ENCODE assay signal across 23 cellular contexts in genomic region chr2:209451209-209451822, GRCh38. TPM values are rescaled to one million over a fixed set of nuclear protein-coding genes. Genes with fewer than 3 reads are reported as not detected.
DNase-seq lines count a peak whose midpoint lies in the region; ATAC-seq and TF ChIP-seq lines count a peak whose summit lies in the region.
"Had no signal": no experiment of that assay in that cellular context is flagged by ENCODE, and none has a peak within 500 bp of the region (broad histone marks: within the 10 kb centered on the region; RNA-seq: fewer than 3 reads in every experiment).

No MANE protein-coding gene starts in this region.

- POLR2A ChIA-PET in WTC11 (lab: Charles Lee), result interaction anchor here (0.5 to 1.3 kb wide), 3 partner anchors 15 to 142 kb away, joined by 3 to 5 read pairs (median 3); partner anchors contain the start of gene MAP2

- TF ChIP-seq CTCF in DOHH2 (IDR thresholded peaks at IDR 0.05; ENCODE audit: low read depth, low read length, poor library complexity, severe bottlenecking) (no peak), WTC11 (IDR thresholded peaks at IDR 0.05) (no peak)

- H3K36me3 Mint-ChIP-seq in WTC11, result no peaks in the 10 kb centered on the region
- H3K36me3 Mint-ChIP-seq: activated CD4-positive, alpha-beta memory T cell treated with anti-CD3 and anti-CD28 coated beads for 36 hours had no signal

- H3K27me3 ChIP-seq in DOHH2 (ENCODE audit: control insufficient read depth, low read length), result no peaks in the 10 kb centered on the region
- H3K27me3 ChIP-seq: ascending aorta, right atrium auricular region had no signal

- no peaks in the 10 kb centered on the region for H3K36me3 ChIP-seq in DOHH2 (ENCODE audit: control insufficient read depth, low read length)
- H3K36me3 ChIP-seq: ascending aorta, right atrium auricular region had no signal

- H4K20me1 ChIP-seq in DOHH2 (ENCODE audit: control insufficient read depth, insufficient read depth, low read depth, low read length), result no peaks in the 10 kb centered on the region

- H3K27me3 Mint-ChIP-seq in WTC11 (ENCODE audit: low read depth), result peaks cover 10% of the 10 kb centered on the region
- H3K27me3 Mint-ChIP-seq: activated CD4-positive, alpha-beta memory T cell treated with anti-CD3 and anti-CD28 coated beads for 36 hours; stimulated activated naive CD8-positive, alpha-beta T cell treated with anti-CD3 and anti-CD28 coated beads, Interleukin-15, amount 100 ng/mL, for 72 hours had no signal

- CTCF ChIA-PET in WTC11 (lab: Charles Lee), result interaction anchor here (0.6 to 2.2 kb wide), 7 partner anchors 12 to 510 kb away, joined by 3 to 28 read pairs (median 3); partner anchors contain the start of gene MAP2

- H3K4me3 Mint-ChIP-seq in WTC11, result no peak overlapping the region
- H3K4me3 Mint-ChIP-seq: activated CD4-positive, alpha-beta memory T cell treated with anti-CD3 and anti-CD28 coated beads for 36 hours; stimulated activated naive CD8-positive, alpha-beta T cell treated with anti-CD3 and anti-CD28 coated beads, Interleukin-15, amount 100 ng/mL, for 72 hours had no signal

- peak overlapping the region; percentile 19 for H3K4me2 ChIP-seq in DOHH2 (ENCODE audit: low read length)

- no peaks in the 10 kb centered on the region for H3K79me2 ChIP-seq in DOHH2 (ENCODE audit: control insufficient read depth, low read length)

- no peaks in the 10 kb centered on the region for H3K9me3 Mint-ChIP-seq in WTC11
- H3K9me3 Mint-ChIP-seq: activated CD4-positive, alpha-beta memory T cell treated with anti-CD3 and anti-CD28 coated beads for 36 hours; stimulated activated naive CD8-positive, alpha-beta T cell treated with anti-CD3 and anti-CD28 coated beads, Interleukin-15, amount 100 ng/mL, for 72 hours had no signal

- peaks cover 18% of the 10 kb centered on the region for H3K4me1 ChIP-seq in DOHH2 (ENCODE audit: control insufficient read depth, low read length)
- H3K4me1 ChIP-seq: right atrium auricular region had no signal

- H3K4me1 Mint-ChIP-seq in WTC11, result peaks cover 25% of the 10 kb centered on the region
- H3K4me1 Mint-ChIP-seq: stimulated activated naive CD8-positive, alpha-beta T cell treated with anti-CD3 and anti-CD28 coated beads, Interleukin-15, amount 100 ng/mL, for 72 hours had no signal

- peak overlapping the region; percentile 80 for H3K27ac Mint-ChIP-seq in WTC11
- H3K27ac Mint-ChIP-seq: activated CD4-positive, alpha-beta memory T cell treated with anti-CD3 and anti-CD28 coated beads for 36 hours; stimulated activated naive CD8-positive, alpha-beta T cell treated with anti-CD3 and anti-CD28 coated beads, Interleukin-15, amount 100 ng/mL, for 72 hours had no signal

- H3F3A ChIP-seq in DOHH2 (ENCODE audit: control insufficient read depth, insufficient read depth), result no peaks in the 10 kb centered on the region

- no peaks in the 10 kb centered on the region for H3K9me2 ChIP-seq in DOHH2 (replicated peaks; ENCODE audit: control insufficient read depth, low read length)

- H3K27ac ChIP-seq in DOHH2 (ENCODE audit: low read depth, low read length), result no peak overlapping the region
- H3K27ac ChIP-seq: ascending aorta, GM23248, HL-60, right atrium auricular region had no signal

- DNase-seq in NCI-H146 treated with DMSO at 0.1 percent for 48 hours (lab: John Stamatoyannopoulos, UW; ENCODE audit: unreplicated experiment), result peak; percentile 12
- DNase-seq in WTC11 (ENCODE audit: low spot score), result peak; percentile 17
- peak; percentile 18 for DNase-seq in middle frontal gyrus (ENCODE audit: extremely low spot score, low spot score)
- DNase-seq in inferior parietal cortex (ENCODE audit: extremely low spot score), result no peak
- DNase-seq in NK-92 (lab: John Stamatoyannopoulos, UW; ENCODE audit: unreplicated experiment), result no peak
- DNase-seq in dedifferentiated amniotic fluid mesenchymal stem cell (ENCODE audit: extremely low spot score), result no peak
- DNase-seq: activated CD4-positive, alpha-beta memory T cell treated with anti-CD3 and anti-CD28 coated beads for 36 hours; activated naive CD4-positive, alpha-beta T cell treated with Interleukin-2 at 50 U/mL for 16 hours; COR-L47; EL; GM23248; hippocampal formation; left colon; NCI-H2081 treated with DMSO at 0.1 percent for 48 hours; nucleus accumbens; Right ventricle myocardium superior; stimulated activated naive CD8-positive, alpha-beta T cell treated with anti-CD3 and anti-CD28 coated beads, Interleukin-15, amount 100 ng/mL, for 72 hours; T-helper 1 cell had no signal

- ATAC-seq in WTC11, result peak; percentile 97
- ATAC-seq: K562; left colon; stimulated activated naive CD8-positive, alpha-beta T cell treated with anti-CD3 and anti-CD28 coated beads, Interleukin-15, amount 100 ng/mL, for 72 hours had no signal

- H3K4me3 ChIP-seq in DOHH2 (ENCODE audit: low read length), result no peak overlapping the region
- H3K4me3 ChIP-seq: ascending aorta, GM23248, K562, right atrium auricular region had no signal

- H3K9me3 ChIP-seq in DOHH2 (ENCODE audit: control insufficient read depth, insufficient read depth, low read length), result no peaks in the 10 kb centered on the region
- H3K9me3 ChIP-seq: ascending aorta, right atrium auricular region had no signal

TF ChIP-seq in WTC11, 78 proteins besides CTCF, POLR2A, EP300 and RAD21:
- TF ChIP-seq ERG (CRISPR knock-in tag; IDR thresholded peaks at IDR 0.05), result no peak
- no peak for TF ChIP-seq EMX1 (CRISPR knock-in tag; IDR thresholded peaks at IDR 0.05)
- TF ChIP-seq ETV6 (CRISPR knock-in tag; IDR thresholded peaks at IDR 0.05), result peak; percentile 79; the same call in 1 of the 2 replicates
- peak; percentile 53; the same call in 1 of the 2 replicates for TF ChIP-seq ZNF423 (CRISPR knock-in tag; IDR thresholded peaks at IDR 0.05)
- TF ChIP-seq SP1 (CRISPR knock-in tag; conservative IDR thresholded peaks at IDR 0.05), result peak; percentile 41; the same call in 1 of the 2 replicates
- no peak for TF ChIP-seq USF2 (CRISPR knock-in tag; IDR thresholded peaks at IDR 0.05)
- TF ChIP-seq GTF2I (CRISPR knock-in tag; conservative IDR thresholded peaks at IDR 0.05), result no peak
- no peak for TF ChIP-seq SMAD3 (CRISPR knock-in tag; IDR thresholded peaks at IDR 0.05; ENCODE audit: borderline replicate concordance)
- peak; percentile 74; the same call in 1 of the 2 replicates for TF ChIP-seq FOXP4 (CRISPR knock-in tag; IDR thresholded peaks at IDR 0.05)
- peak; percentile 61; the same call in 1 of the 2 replicates for TF ChIP-seq FOXK1 (CRISPR knock-in tag; IDR thresholded peaks at IDR 0.05)

RNA-seq across cellular contexts. Expression of gene MAP2, which starts 27.5 kb away (rescaled TPM):
- 3.7 to 7.6 TPM (median 3.7 TPM) in 3 replicates for total RNA-seq in WTC11 (2021)

Comparison
In these comparisons a context has a peak if more than half of its experiments do, and no peak if none do; other contexts are left out.
1. DNase-seq: peak in NCI-H146 treated with DMSO at 0.1 percent for 48 hours (single experiment), WTC11 (single experiment) and middle frontal gyrus (single experiment); none in inferior parietal cortex (single experiment), NK-92 (single experiment) and dedifferentiated amniotic fluid mesenchymal stem cell (single experiment).